In genomic region chr9:136792321-136793062, GRCh38 we compare ENCODE assay signal across 10 cellular contexts. TPM values are rescaled to one million over a fixed set of nuclear protein-coding genes. Genes with fewer than 3 reads are reported as not detected.
DNase-seq lines count a peak whose midpoint lies in the region; ATAC-seq, FAIRE-seq and TF ChIP-seq lines count a peak whose summit lies in the region.
"Had no signal": no experiment of that assay in that cellular context is flagged by ENCODE, and none has a peak within 500 bp of the region (broad histone marks: within the 10 kb centered on the region; RNA-seq: fewer than 3 reads in every experiment).

No MANE protein-coding gene starts in this region.

- no TSS peak for BruUV-seq in GM12878 (replicated peaks; lab: Mats Ljungman, UMichigan)

- WGBS in GM12878 (ENCODE audit: insufficient coverage, insufficient replicate concordance, low lambda C conversion rate, missing lambda C conversion rate): 67% methylated on average over 15 of the region's 15 CpGs

- RAD21 ChIA-PET in GM12878 (lab: Charles Lee; ENCODE audit: unreplicated experiment): interaction anchor here (0.8 to 1.2 kb wide), 2 partner anchors 50 to 242 kb away, joined by 3 to 4 read pairs; no protein-coding TSS in a partner anchor

- H3K79me2 ChIP-seq in GM12878 (ENCODE audit: control insufficient read depth, insufficient read depth, low read length): peaks cover 2% of the 10 kb centered on the region; the same call in 1 of the 2 replicates

- H3K9ac ChIP-seq in HUES48 (ENCODE audit: low read depth, low read length) (no peak overlapping the region), GM12878 (ENCODE audit: control insufficient read depth, insufficient read depth, low read length) (peak overlapping the region; percentile 55; the same call in 1 of the 2 replicates), mucosa of rectum (ENCODE audit: low read depth in 1 of 2, low read length in 2 of 2) (peak overlapping the region; percentile 95 to 96)

- H3K27ac ChIP-seq in 22Rv1: peak overlapping the region; percentile 100
- peak overlapping the region; percentile 39 for H3K27ac ChIP-seq in HUES48 (ENCODE audit: low read depth, low read length)
- H3K27ac ChIP-seq in GM12878 (ENCODE audit: control insufficient read depth, insufficient read depth): peak overlapping the region; percentile 24; the same call in 1 of the 2 replicates
- peak overlapping the region; percentile 100 for H3K27ac ChIP-seq in mucosa of rectum (ENCODE audit: low read depth in 2 of 2, low read length in 2 of 2)

- FAIRE-seq in GM12878 (lab: Jason Lieb, UNC): no peak
- FAIRE-seq: islet of Langerhans had no signal

- intact Hi-C loops in GM12878 (cut with micrococcal nuclease; ENCODE audit: unreplicated experiment): loop anchor here (10.0 kb wide), 1 partner anchor 152 kb away; the partner anchor contains the start of genes C8G and FBXW5

- TF ChIP-seq CTCF in 22Rv1 (IDR thresholded peaks at IDR 0.05) (no peak), GM12878 (IDR thresholded peaks at IDR 0.05 in 2 of 3, conservative IDR thresholded peaks at IDR 0.05 in 1 of 3; ENCODE audit: control insufficient read depth in 2 of 3, extremely low read depth in 1 of 3, insufficient read depth in 1 of 3, low read depth in 3 of 3, low read length in 3 of 3) (no peak)

- SMC1A ChIA-PET in GM12878 (lab: Charles Lee; ENCODE audit: uncharacterized antibody, unreplicated experiment): interaction anchor here (0.7 to 1.0 kb wide), 2 partner anchors 50 to 243 kb away, joined by 3 read pairs; partner anchors contain the start of gene AJM1

- no peak for DNase-seq in GM12878 (ENCODE audit: low read depth, low spot score)
- DNase-seq in NK-92 (lab: John Stamatoyannopoulos, UW; ENCODE audit: unreplicated experiment): no peak
- DNase-seq in NCI-H1694 (lab: John Stamatoyannopoulos, UW): no peak
- no peak for DNase-seq in stimulated activated CD4-positive, alpha-beta T cell treated with anti-CD3 and anti-CD28 coated beads, Interleukin-2, amount 100 ng/mL, for 24 hours
- DNase-seq: NCI-H2081 treated with DMSO at 0.1 percent for 48 hours had no signal

- TF ChIP-seq RAD21 in GM12878 (IDR thresholded peaks at IDR 0.05; ENCODE audit: insufficient read depth, low read depth, low read length): no peak

- in situ Hi-C loops in GM12878 (cut with MboI): no loop called here

- H3K36me3 ChIP-seq in HUES48 (ENCODE audit: control insufficient read depth, insufficient read depth, low read length) (peaks cover 14% of the 10 kb centered on the region; the same call in 1 of the 2 replicates), GM12878 (ENCODE audit: control insufficient read depth in 2 of 2, insufficient read depth in 2 of 2, low read length in 1 of 2) (no peaks in the 10 kb centered on the region), mucosa of rectum (ENCODE audit: control insufficient read depth in 2 of 2, insufficient read depth in 2 of 2, low read length in 2 of 2) (peaks cover 3 to 10% of the 10 kb centered on the region in 2 donors)

- peaks cover 2% of the 10 kb centered on the region; the same call in 1 of the 2 replicates for H4K20me1 ChIP-seq in GM12878 (ENCODE audit: control insufficient read depth, insufficient read depth)

- TF ChIP-seq POLR2A in GM12878 (IDR thresholded peaks at IDR 0.05; ENCODE audit: low read depth, low read length): no peak

- no peak for TF ChIP-seq EP300 in GM12878 (IDR thresholded peaks at IDR 0.05; ENCODE audit: borderline replicate concordance in 1 of 2, control insufficient read depth in 1 of 2, low read depth in 2 of 2, low read length in 2 of 2)

- peaks cover 5% of the 10 kb centered on the region for H3K4me1 ChIP-seq in HUES48 (ENCODE audit: control insufficient read depth, insufficient read depth, low read length)
- peaks cover 10% of the 10 kb centered on the region for H3K4me1 ChIP-seq in GM12878 (ENCODE audit: control insufficient read depth, insufficient read depth, low read length)
- peaks cover 58 to 60% of the 10 kb centered on the region in 2 donors for H3K4me1 ChIP-seq in mucosa of rectum (ENCODE audit: control insufficient read depth in 2 of 2, insufficient read depth in 2 of 2, low read length in 2 of 2)

- no peak overlapping the region for H2AFZ ChIP-seq in GM12878 (ENCODE audit: control insufficient read depth, low read depth, low read length)

- H3K4me2 ChIP-seq in GM12878 (ENCODE audit: control insufficient read depth, insufficient read depth): peak overlapping the region; percentile 65

- H3K27me3 ChIP-seq in HUES48 (ENCODE audit: control insufficient read depth, insufficient read depth, low read length) (no peaks in the 10 kb centered on the region), GM12878 (replicated peaks in 1 of 2; ENCODE audit: control insufficient read depth in 2 of 2, insufficient read depth in 2 of 2, low read length in 1 of 2) (no peaks in the 10 kb centered on the region), mucosa of rectum (ENCODE audit: control insufficient read depth in 2 of 2, insufficient read depth in 2 of 2, low read length in 2 of 2) (no peaks in the 10 kb centered on the region)

- POLR2A ChIA-PET in GM12878 (lab: Charles Lee): interaction anchor here (0.5 to 1.0 kb wide), 5 partner anchors 8 to 630 kb away, joined by 3 to 5 read pairs (median 3); no protein-coding TSS in a partner anchor

- CTCF ChIA-PET in GM12878 (lab: Yijun Ruan, JAX): interaction anchor here (0.8 to 3.3 kb wide), 16 partner anchors 8 to 305 kb away, joined by 3 to 27 read pairs (median 5); partner anchors contain the start of gene AJM1

- no peaks in the 10 kb centered on the region for H3K9me3 ChIP-seq in HUES48 (ENCODE audit: control insufficient read depth, insufficient read depth, low read length)
- no peaks in the 10 kb centered on the region for H3K9me3 ChIP-seq in GM12878 (replicated peaks; ENCODE audit: control insufficient read depth, insufficient read depth, low read length)
- no peaks in the 10 kb centered on the region for H3K9me3 ChIP-seq in mucosa of rectum (ENCODE audit: control insufficient read depth in 2 of 2, low read length in 2 of 2)

- ATAC-seq in GM12878 (no peak), GM21529 (IDR thresholded peaks at IDR 0.05; ENCODE audit: unreplicated experiment) (no peak)

- H3K4me3 ChIP-seq in HUES48 (ENCODE audit: low read depth, low read length): peak overlapping the region; percentile 84; the same call in 1 of the 2 replicates
- peak overlapping the region; percentile 77 for H3K4me3 ChIP-seq in GM12878
- peak overlapping the region; percentile 87 to 95 for H3K4me3 ChIP-seq in mucosa of rectum (ENCODE audit: low read length in 2 of 2)

RNA-seq across cellular contexts. Expression of gene TMEM141, which starts 1.3 kb away (rescaled TPM):
- 14.3 and 15.9 TPM in 2 replicates for total RNA-seq in GM12878 (2013; cell fraction: nucleolus; rRNA removed)
- total RNA-seq in GM12878 (2014; rRNA removed): 42.5 and 43.1 TPM in 2 replicates
- total RNA-seq in GM12878 (2014; rRNA removed; fragmentation: Illumina TruSeq; extraction: Trizol): 27.4 and 29.2 TPM in 2 replicates
- total RNA-seq in GM12878 (2021): 31.1 and 36.1 TPM in 2 replicates
- polyA plus RNA-seq in GM12878 (2011; ENCODE audit: low read depth): 6.3 TPM
- polyA plus RNA-seq in GM12878 (2011; rRNA removed): 11.0 and 20.2 TPM in 2 replicates
- 35.8 and 37.1 TPM in 2 replicates for polyA plus RNA-seq in GM12878 (2011; cell fraction: cytosol; rRNA removed)
- 23.1 and 24.7 TPM in 2 replicates for polyA plus RNA-seq in GM12878 (2011; cell fraction: nucleus; rRNA removed)
- 20.4 and 25.1 TPM in 2 replicates for polyA plus RNA-seq in GM12878 (2012)
- 15.2 and 38.1 TPM in 2 replicates for polyA plus RNA-seq in GM12878 (2014; fragmentation: Illumina TruSeq; extraction: Trizol)
- 10 to 100 TPM in 1 of 2 experiments, 1 to 10 TPM in 1; 7.8 to 13.3 TPM for polyA plus RNA-seq in GM12878 (2014; fragmentation: Nextera tagmentation; extraction: Ambion mirVana)
- 37.7 and 43.5 TPM in 2 replicates for polyA plus RNA-seq in GM12878 (2014; rRNA removed)
- polyA plus RNA-seq in GM12878 (2016; fragmentation: Nextera tagmentation; extraction: Ambion mirVana): 10 to 100 TPM; 46.7 to 48.6 TPM
- polyA minus RNA-seq in GM12878 (2011; rRNA and poly(A)+ RNA removed): 5.8 and 8.3 TPM in 2 replicates
- 3.5 and 4.1 TPM in 2 replicates for polyA minus RNA-seq in GM12878 (2011; cell fraction: cytosol; rRNA and poly(A)+ RNA removed)
- 9.7 and 14.3 TPM in 2 replicates for polyA minus RNA-seq in GM12878 (2011; cell fraction: nucleus; rRNA and poly(A)+ RNA removed)

RNA-seq across cellular contexts. Expression of gene CCDC183, which starts 3.6 kb away (rescaled TPM):
- 2.4 and 2.5 TPM in 2 replicates for total RNA-seq in GM12878 (2013; cell fraction: nucleolus; rRNA removed)
- total RNA-seq in GM12878 (2014; rRNA removed): not detected in 2 replicates
- not detected in 2 replicates for total RNA-seq in GM12878 (2014; rRNA removed; fragmentation: Illumina TruSeq; extraction: Trizol)
- 0.27 TPM in 1 of 2 replicates, not detected in the other for total RNA-seq in GM12878 (2021)
- polyA plus RNA-seq in GM12878 (2011; ENCODE audit: low read depth): not detected
- 0.26 and 0.43 TPM in 2 replicates for polyA plus RNA-seq in GM12878 (2011; rRNA removed)
- 0.22 TPM in 2 replicates for polyA plus RNA-seq in GM12878 (2011; cell fraction: cytosol; rRNA removed)
- 3.2 and 4.4 TPM in 2 replicates for polyA plus RNA-seq in GM12878 (2011; cell fraction: nucleus; rRNA removed)
- 0.51 and 0.93 TPM in 2 replicates for polyA plus RNA-seq in GM12878 (2012)
- 0.04 TPM in 1 of 2 replicates, not detected in the other for polyA plus RNA-seq in GM12878 (2014; fragmentation: Illumina TruSeq; extraction: Trizol)
- polyA plus RNA-seq in GM12878 (2014; fragmentation: Nextera tagmentation; extraction: Ambion mirVana): not detected
- polyA plus RNA-seq in GM12878 (2014; rRNA removed): 0.25 and 0.60 TPM in 2 replicates
- 1 to 10 TPM in 1 of 2 experiments, under 1 TPM in 1; 0.55 to 1.2 TPM for polyA plus RNA-seq in GM12878 (2016; fragmentation: Nextera tagmentation; extraction: Ambion mirVana)
- polyA minus RNA-seq in GM12878 (2011; rRNA and poly(A)+ RNA removed): not detected in 2 replicates
- not detected in 2 replicates for polyA minus RNA-seq in GM12878 (2011; cell fraction: cytosol; rRNA and poly(A)+ RNA removed)
- polyA minus RNA-seq in GM12878 (2011; cell fraction: nucleus; rRNA and poly(A)+ RNA removed): 0.12 TPM in 1 of 2 replicates, not detected in the other

RNA-seq across cellular contexts. Expression of gene RABL6, which starts 15.3 kb away (rescaled TPM):
- 57.1 and 70.1 TPM in 2 replicates for total RNA-seq in GM12878 (2013; cell fraction: nucleolus; rRNA removed)
- total RNA-seq in GM12878 (2014; rRNA removed): 75.9 and 88.4 TPM in 2 replicates
- 38.7 and 44.4 TPM in 2 replicates for total RNA-seq in GM12878 (2014; rRNA removed; fragmentation: Illumina TruSeq; extraction: Trizol)
- total RNA-seq in GM12878 (2021): 125 and 134 TPM in 2 replicates
- polyA plus RNA-seq in GM12878 (2011; ENCODE audit: low read depth): 41.1 TPM
- 25.5 and 45.8 TPM in 2 replicates for polyA plus RNA-seq in GM12878 (2011; rRNA removed)
- 44.4 and 59.3 TPM in 2 replicates for polyA plus RNA-seq in GM12878 (2011; cell fraction: cytosol; rRNA removed)
- 99.6 and 142 TPM in 2 replicates for polyA plus RNA-seq in GM12878 (2011; cell fraction: nucleus; rRNA removed)
- 49.6 and 55.1 TPM in 2 replicates for polyA plus RNA-seq in GM12878 (2012)
- polyA plus RNA-seq in GM12878 (2014; fragmentation: Illumina TruSeq; extraction: Trizol): 21.6 and 38.4 TPM in 2 replicates
- 1 to 10 TPM; 1.4 to 5.4 TPM for polyA plus RNA-seq in GM12878 (2014; fragmentation: Nextera tagmentation; extraction: Ambion mirVana)
- 84.7 and 92.1 TPM in 2 replicates for polyA plus RNA-seq in GM12878 (2014; rRNA removed)
- polyA plus RNA-seq in GM12878 (2016; fragmentation: Nextera tagmentation; extraction: Ambion mirVana): 10 to 100 TPM; 16.4 to 41.0 TPM
- polyA minus RNA-seq in GM12878 (2011; rRNA and poly(A)+ RNA removed): 38.3 and 60.1 TPM in 2 replicates
- polyA minus RNA-seq in GM12878 (2011; cell fraction: cytosol; rRNA and poly(A)+ RNA removed): 20.6 and 22.6 TPM in 2 replicates
- 27.8 and 54.0 TPM in 2 replicates for polyA minus RNA-seq in GM12878 (2011; cell fraction: nucleus; rRNA and poly(A)+ RNA removed)

RNA-seq across cellular contexts. Expression of gene LCN15, which starts 28.2 kb away (rescaled TPM):
- total RNA-seq in GM12878 (2013; cell fraction: nucleolus; rRNA removed): 0.33 TPM in 1 of 2 replicates, not detected in the other
- total RNA-seq in GM12878 (2014; rRNA removed): 0.22 TPM in 1 of 2 replicates, not detected in the other
- not detected in 2 replicates for total RNA-seq in GM12878 (2014; rRNA removed; fragmentation: Illumina TruSeq; extraction: Trizol)
- not detected in 2 replicates for total RNA-seq in GM12878 (2021)
- polyA plus RNA-seq in GM12878 (2011; ENCODE audit: low read depth): not detected
- not detected in 2 replicates for polyA plus RNA-seq in GM12878 (2011; rRNA removed)
- polyA plus RNA-seq in GM12878 (2011; cell fraction: cytosol; rRNA removed): 0.05 TPM in 1 of 2 replicates, not detected in the other
- 0.04 TPM in 1 of 2 replicates, not detected in the other for polyA plus RNA-seq in GM12878 (2011; cell fraction: nucleus; rRNA removed)
- polyA plus RNA-seq in GM12878 (2012): 0.13 and 0.23 TPM in 2 replicates
- not detected in 2 replicates for polyA plus RNA-seq in GM12878 (2014; fragmentation: Illumina TruSeq; extraction: Trizol)
- not detected for polyA plus RNA-seq in GM12878 (2014; fragmentation: Nextera tagmentation; extraction: Ambion mirVana)
- polyA plus RNA-seq in GM12878 (2014; rRNA removed): 0.11 TPM in 1 of 2 replicates, not detected in the other
- polyA plus RNA-seq in GM12878 (2016; fragmentation: Nextera tagmentation; extraction: Ambion mirVana): under 1 TPM; 0.37 to 0.50 TPM
- not detected in 2 replicates for polyA minus RNA-seq in GM12878 (2011; rRNA and poly(A)+ RNA removed)
- not detected in 2 replicates for polyA minus RNA-seq in GM12878 (2011; cell fraction: cytosol; rRNA and poly(A)+ RNA removed)
- not detected in 2 replicates for polyA minus RNA-seq in GM12878 (2011; cell fraction: nucleus; rRNA and poly(A)+ RNA removed)

RNA-seq across cellular contexts. Expression of gene LCN8, which starts 34.4 kb away (rescaled TPM):
- total RNA-seq in GM12878 (2013; cell fraction: nucleolus; rRNA removed): not detected in 2 replicates
- total RNA-seq in GM12878 (2014; rRNA removed): not detected in 2 replicates
- total RNA-seq in GM12878 (2014; rRNA removed; fragmentation: Illumina TruSeq; extraction: Trizol): not detected in 2 replicates
- total RNA-seq in GM12878 (2021): not detected in 2 replicates
- not detected for polyA plus RNA-seq in GM12878 (2011; ENCODE audit: low read depth)
- polyA plus RNA-seq in GM12878 (2011; rRNA removed): not detected in 2 replicates
- polyA plus RNA-seq in GM12878 (2011; cell fraction: cytosol; rRNA removed): not detected in 2 replicates
- not detected in 2 replicates for polyA plus RNA-seq in GM12878 (2011; cell fraction: nucleus; rRNA removed)
- not detected in 2 replicates for polyA plus RNA-seq in GM12878 (2012)
- polyA plus RNA-seq in GM12878 (2014; fragmentation: Illumina TruSeq; extraction: Trizol): not detected in 2 replicates
- polyA plus RNA-seq in GM12878 (2014; fragmentation: Nextera tagmentation; extraction: Ambion mirVana): not detected
- polyA plus RNA-seq in GM12878 (2014; rRNA removed): not detected in 2 replicates
- polyA plus RNA-seq in GM12878 (2016; fragmentation: Nextera tagmentation; extraction: Ambion mirVana): not detected
- not detected in 2 replicates for polyA minus RNA-seq in GM12878 (2011; rRNA and poly(A)+ RNA removed)
- not detected in 2 replicates for polyA minus RNA-seq in GM12878 (2011; cell fraction: cytosol; rRNA and poly(A)+ RNA removed)
- not detected in 2 replicates for polyA minus RNA-seq in GM12878 (2011; cell fraction: nucleus; rRNA and poly(A)+ RNA removed)

Comparison
In these comparisons a context has a peak if more than half of its experiments do, and no peak if none do; other contexts are left out.
1. H3K27ac ChIP-seq: peak in every context shown above with its lines; median percentile 100 in 22Rv1; 100 in mucosa of rectum; 39 in HUES48; 24 in GM12878.